27 cellular contexts compared by ENCODE assay signal in the genomic region with DNA sequence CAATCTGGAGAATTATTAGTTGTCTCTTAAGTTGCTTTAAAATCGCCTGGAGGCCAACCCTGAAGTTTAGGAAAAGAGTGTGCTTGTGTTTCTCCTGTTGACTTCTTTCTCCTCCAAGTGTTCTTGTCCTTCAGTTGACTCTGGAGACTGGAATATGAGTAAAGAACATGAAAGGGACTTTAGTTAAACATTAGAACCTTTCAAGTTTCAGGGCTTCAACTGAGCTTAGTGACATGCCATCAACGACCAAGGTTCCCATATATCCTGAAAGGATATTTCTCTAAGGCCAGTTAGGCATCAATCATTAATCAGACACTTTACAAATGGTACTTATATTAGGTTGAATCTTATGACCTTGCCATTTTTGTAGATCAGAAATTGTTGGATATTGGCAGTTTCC.
A peak's percentile ranks its signal among the peaks of the same experiment; 100 is the strongest.
DNase-seq lines count a peak whose midpoint lies in the region; ATAC-seq and TF ChIP-seq lines count a peak whose summit lies in the region.
"Had no signal": no experiment of that assay in that cellular context is flagged by ENCODE, and none has a peak within 500 bp of the region (broad histone marks: within the 10 kb centered on the region; RNA-seq: fewer than 3 reads in every experiment).

No MANE protein-coding gene starts in this region.

- peaks cover 2 to 75% (median 12%) of the 10 kb centered on the region in 3 donors for H3K4me1 ChIP-seq in gastroesophageal sphincter
- H3K4me1 ChIP-seq in thyroid gland, result peaks cover 28 to 44% of the 10 kb centered on the region in 2 donors

- H3K27ac Mint-ChIP-seq in WTC11 (peak overlapping the region; percentile 77; the same call in 1 of the 2 replicates), nephron progenitor cell (peak overlapping the region; percentile 97)
- H3K27ac Mint-ChIP-seq: activated naive CD4-positive, alpha-beta T cell treated with anti-CD3 and anti-CD28 coated beads, Interleukin-2, amount 10 ng/mL, durations not matched to agents 7 days and 5 days; T-cell had no signal

- TF ChIP-seq CTCF in WTC11 (IDR thresholded peaks at IDR 0.05), result no peak
- no peak for TF ChIP-seq CTCF in gastroesophageal sphincter (IDR thresholded peaks at IDR 0.05)
- TF ChIP-seq CTCF in nephron progenitor cell (IDR thresholded peaks at IDR 0.05), result no peak
- no peak for TF ChIP-seq CTCF in thyroid gland (IDR thresholded peaks at IDR 0.05)

- TF ChIP-seq POLR2A in gastroesophageal sphincter (IDR thresholded peaks at IDR 0.05) (no peak), thyroid gland (IDR thresholded peaks at IDR 0.05) (no peak)

- CTCF ChIA-PET in WTC11 (lab: Charles Lee), result interaction anchor here (3.0 kb wide), 1 partner anchor 98 kb away, joined by 11 read pairs; no protein-coding TSS in a partner anchor

- intact Hi-C loops in thyroid gland (cut with DNase I), result no loop called here

- H3K4me3 ChIP-seq in gastroesophageal sphincter, result no peak overlapping the region
- no peak overlapping the region for H3K4me3 ChIP-seq in thyroid gland (replicated peaks in 1 of 3)
- H3K4me3 ChIP-seq: smooth muscle cell, upper lobe of right lung had no signal

- H3K27ac ChIP-seq in gastroesophageal sphincter (peak overlapping the region in 3 of 4 donors; percentile 2 to 68 (median 60)), thyroid gland (peak overlapping the region; percentile 7 to 64 (median 38))
- H3K27ac ChIP-seq: KMS-11, upper lobe of right lung had no signal

- 69 to 82% methylated on average over 1 to 2 of the region's 2 CpGs for WGBS in gastroesophageal sphincter (ENCODE audit: low coverage in 1 of 2), 2 donors
- WGBS in thyroid gland, 2 donors, result 46 to 53% methylated on average over 2 of the region's 2 CpGs

- ATAC-seq in WTC11, result no peak
- no peak for ATAC-seq in gastroesophageal sphincter
- ATAC-seq: Panc1, T-cell had no signal

- no peaks in the 10 kb centered on the region for H3K9me3 Mint-ChIP-seq in WTC11
- peaks cover 3% of the 10 kb centered on the region for H3K9me3 Mint-ChIP-seq in nephron progenitor cell
- H3K9me3 Mint-ChIP-seq: central memory CD8-positive, alpha-beta T cell had no signal

- H3K9me3 ChIP-seq in gastroesophageal sphincter (no peaks in the 10 kb centered on the region), thyroid gland (no peaks in the 10 kb centered on the region)
- H3K9me3 ChIP-seq: upper lobe of right lung had no signal

- H3K4me3 Mint-ChIP-seq in WTC11 (no peak overlapping the region), nephron progenitor cell (no peak overlapping the region)
- H3K4me3 Mint-ChIP-seq: activated naive CD4-positive, alpha-beta T cell treated with anti-CD3 and anti-CD28 coated beads, Interleukin-2, amount 10 ng/mL, durations not matched to agents 7 days and 5 days; central memory CD8-positive, alpha-beta T cell; T-cell had no signal

- H3K36me3 ChIP-seq in gastroesophageal sphincter (no peaks in the 10 kb centered on the region), thyroid gland (no peaks in the 10 kb centered on the region)
- H3K36me3 ChIP-seq: upper lobe of right lung had no signal

- POLR2A ChIA-PET in WTC11 (lab: Charles Lee), result interaction anchor here (0.8 kb wide), 1 partner anchor 11 kb away, joined by 3 read pairs; no protein-coding TSS in a partner anchor

- TF ChIP-seq EP300 in gastroesophageal sphincter (IDR thresholded peaks at IDR 0.05), result no peak

- no peak for DNase-seq in WTC11 (ENCODE audit: low spot score)
- no peak for DNase-seq in nephron progenitor cell
- no peak for DNase-seq in thyroid gland
- DNase-seq in hypothalamus (lab: John Stamatoyannopoulos, UW), result no peak
- DNase-seq in SKM-1 (lab: John Stamatoyannopoulos, UW; ENCODE audit: unreplicated experiment), result no peak
- no peak for DNase-seq in stimulated activated naive CD4-positive, alpha-beta T cell treated with Interleukin-2 at 50 U/mL for 16 hours (lab: John Stamatoyannopoulos, UW)
- DNase-seq: activated CD4-positive, alpha-beta T cell treated with anti-CD3 and anti-CD28 coated beads, Interleukin-2, amount 50 U/mL, for 4 hours; activated naive CD4-positive, alpha-beta T cell treated with anti-CD3 and anti-CD28 coated beads, Interleukin-2, amount 10 ng/mL, durations not matched to agents 7 days and 5 days; anterior cingulate cortex; C1 segment of cervical spinal cord; Calu3; DND-41; mammary epithelial cell; MM.1S; NCI-H1436; NCI-H345; nucleus accumbens; SIG-M5; stimulated activated CD4-positive, alpha-beta T cell treated with anti-CD3 and anti-CD28 coated beads, Interleukin-1b, Interleukin-23, amount 100 ng/mL, for 48 hours; stimulated activated CD8-positive, alpha-beta memory T cell treated with anti-CD3 and anti-CD28 coated beads, Interleukin-4, amount 100 ng/mL, for 48 hours; T-cell; upper lobe of right lung had no signal

- H3K27me3 ChIP-seq in gastroesophageal sphincter (no peaks in the 10 kb centered on the region), thyroid gland (no peaks in the 10 kb centered on the region)
- H3K27me3 ChIP-seq: upper lobe of right lung had no signal

- H3K4me1 Mint-ChIP-seq in WTC11 (peaks cover 56% of the 10 kb centered on the region), nephron progenitor cell (peaks cover 74% of the 10 kb centered on the region)

- no peaks in the 10 kb centered on the region for H3K36me3 Mint-ChIP-seq in WTC11
- H3K36me3 Mint-ChIP-seq in nephron progenitor cell (ENCODE audit: low read depth), result peaks cover 22% of the 10 kb centered on the region
- H3K36me3 Mint-ChIP-seq: activated naive CD4-positive, alpha-beta T cell treated with anti-CD3 and anti-CD28 coated beads, Interleukin-2, amount 10 ng/mL, durations not matched to agents 7 days and 5 days had no signal

- H3K27me3 Mint-ChIP-seq in WTC11 (ENCODE audit: low read depth) (no peaks in the 10 kb centered on the region), nephron progenitor cell (ENCODE audit: low read depth, poor library complexity) (no peaks in the 10 kb centered on the region)

TF ChIP-seq in WTC11, 78 proteins besides CTCF, POLR2A, EP300 and RAD21:
- no peak for TF ChIP-seq CBFB (CRISPR knock-in tag; IDR thresholded peaks at IDR 0.05; ENCODE audit: low read depth)
- no peak for TF ChIP-seq JUN (CRISPR knock-in tag; IDR thresholded peaks at IDR 0.05)
- TF ChIP-seq, protein P1, sequence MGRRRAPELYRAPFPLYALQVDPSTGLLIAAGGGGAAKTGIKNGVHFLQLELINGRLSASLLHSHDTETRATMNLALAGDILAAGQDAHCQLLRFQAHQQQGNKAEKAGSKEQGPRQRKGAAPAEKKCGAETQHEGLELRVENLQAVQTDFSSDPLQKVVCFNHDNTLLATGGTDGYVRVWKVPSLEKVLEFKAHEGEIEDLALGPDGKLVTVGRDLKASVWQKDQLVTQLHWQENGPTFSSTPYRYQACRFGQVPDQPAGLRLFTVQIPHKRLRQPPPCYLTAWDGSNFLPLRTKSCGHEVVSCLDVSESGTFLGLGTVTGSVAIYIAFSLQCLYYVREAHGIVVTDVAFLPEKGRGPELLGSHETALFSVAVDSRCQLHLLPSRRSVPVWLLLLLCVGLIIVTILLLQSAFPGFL (CRISPR knock-in tag; IDR thresholded peaks at IDR 0.05; ENCODE audit: borderline replicate concordance), result no peak
- TF ChIP-seq NR3C1 (CRISPR knock-in tag; conservative IDR thresholded peaks at IDR 0.05; ENCODE audit: low read depth), result no peak
- TF ChIP-seq ETV6 (CRISPR knock-in tag; IDR thresholded peaks at IDR 0.05), result no peak
- no peak for TF ChIP-seq ZNF396 (CRISPR knock-in tag; IDR thresholded peaks at IDR 0.05; ENCODE audit: borderline replicate concordance)
- TF ChIP-seq NR2C2 (CRISPR knock-in tag; IDR thresholded peaks at IDR 0.05), result no peak
- no peak for TF ChIP-seq GABPB1 (CRISPR knock-in tag; IDR thresholded peaks at IDR 0.05)
- TF ChIP-seq ZNF671 (CRISPR knock-in tag; IDR thresholded peaks at IDR 0.05), result no peak
- TF ChIP-seq CREB1 (CRISPR knock-in tag; IDR thresholded peaks at IDR 0.05), result no peak
- no peak for TF ChIP-seq HMGA2 (CRISPR knock-in tag; IDR thresholded peaks at IDR 0.05)
- no peak for TF ChIP-seq MAX (CRISPR knock-in tag; IDR thresholded peaks at IDR 0.05)
- no peak for TF ChIP-seq MYBL2 (CRISPR knock-in tag; IDR thresholded peaks at IDR 0.05)
- TF ChIP-seq, protein P2, sequence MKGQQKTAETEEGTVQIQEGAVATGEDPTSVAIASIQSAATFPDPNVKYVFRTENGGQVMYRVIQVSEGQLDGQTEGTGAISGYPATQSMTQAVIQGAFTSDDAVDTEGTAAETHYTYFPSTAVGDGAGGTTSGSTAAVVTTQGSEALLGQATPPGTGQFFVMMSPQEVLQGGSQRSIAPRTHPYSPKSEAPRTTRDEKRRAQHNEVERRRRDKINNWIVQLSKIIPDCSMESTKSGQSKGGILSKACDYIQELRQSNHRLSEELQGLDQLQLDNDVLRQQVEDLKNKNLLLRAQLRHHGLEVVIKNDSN (CRISPR knock-in tag; IDR thresholded peaks at IDR 0.05), result no peak
